In genomic region chr5:42995152-42995751, GRCh38 we compare ENCODE assay signal across 8 cellular contexts. TPM values are rescaled to one million over a fixed set of nuclear protein-coding genes. Genes with fewer than 3 reads are reported as not detected.
DNase-seq lines count a peak whose midpoint lies in the region; ATAC-seq and TF ChIP-seq lines count a peak whose summit lies in the region.

No MANE protein-coding gene starts in this region.

- no peak for ATAC-seq in activated T-cell treated with anti-CD3 and anti-CD28 coated beads, Interleukin-2, amount 50 U/mL, for 72 hours (replicated peaks in 1 of 2)
- no peak for ATAC-seq in GM21723 (IDR thresholded peaks at IDR 0.05; ENCODE audit: unreplicated experiment)
- ATAC-seq in GM21786 (IDR thresholded peaks at IDR 0.05; ENCODE audit: unreplicated experiment), result no peak

- TF ChIP-seq POLR2A in suprapubic skin (IDR thresholded peaks at IDR 0.05), result no peak

- H3K27ac Mint-ChIP-seq in activated CD4-positive, alpha-beta T cell treated with anti-CD3 and anti-CD28 coated beads, Interleukin-2, amount 10 ng/mL, durations not matched to agents 24 days and 14 days, result peak overlapping the region; percentile 100
- H3K27ac Mint-ChIP-seq in activated T-cell treated with anti-CD3 and anti-CD28 coated beads, Interleukin-2, amount 50 U/mL, for 72 hours, result peak overlapping the region; percentile 100
- peak overlapping the region; percentile 100 for H3K27ac Mint-ChIP-seq in immature natural killer cell

- peak overlapping the region; percentile 58 for H3K4me3 ChIP-seq in suprapubic skin

- H3K4me3 Mint-ChIP-seq in activated CD4-positive, alpha-beta T cell treated with anti-CD3 and anti-CD28 coated beads, Interleukin-2, amount 10 ng/mL, durations not matched to agents 24 days and 14 days, result peak overlapping the region; percentile 96
- peak overlapping the region; percentile 91 to 98 for H3K4me3 Mint-ChIP-seq in activated T-cell treated with anti-CD3 and anti-CD28 coated beads, Interleukin-2, amount 50 U/mL, for 72 hours
- H3K4me3 Mint-ChIP-seq in immature natural killer cell, result peak overlapping the region; percentile 87 to 100 (median 99)

- peaks cover 2% of the 10 kb centered on the region for H3K4me1 ChIP-seq in suprapubic skin

- no peaks in the 10 kb centered on the region for H3K9me3 ChIP-seq in suprapubic skin

- peaks cover 7% of the 10 kb centered on the region for H3K27me3 Mint-ChIP-seq in activated CD4-positive, alpha-beta T cell treated with anti-CD3 and anti-CD28 coated beads, Interleukin-2, amount 10 ng/mL, durations not matched to agents 24 days and 14 days
- peaks cover 7% of the 10 kb centered on the region for H3K27me3 Mint-ChIP-seq in activated T-cell treated with anti-CD3 and anti-CD28 coated beads, Interleukin-2, amount 50 U/mL, for 72 hours (ENCODE audit: low read depth)
- H3K27me3 Mint-ChIP-seq in immature natural killer cell (ENCODE audit: low read depth in 3 of 3), result peaks cover 37 to 49% (median 48%) of the 10 kb centered on the region in 3 donors

- WGBS in suprapubic skin, result 15% methylated on average over 21 of the region's 21 CpGs

- peaks cover 35% of the 10 kb centered on the region for H3K4me1 Mint-ChIP-seq in activated CD4-positive, alpha-beta T cell treated with anti-CD3 and anti-CD28 coated beads, Interleukin-2, amount 10 ng/mL, durations not matched to agents 24 days and 14 days
- peaks cover 24% of the 10 kb centered on the region for H3K4me1 Mint-ChIP-seq in activated T-cell treated with anti-CD3 and anti-CD28 coated beads, Interleukin-2, amount 50 U/mL, for 72 hours (ENCODE audit: low read depth)
- peaks cover 39 to 44% of the 10 kb centered on the region in 2 donors for H3K4me1 Mint-ChIP-seq in immature natural killer cell

- no peak for TF ChIP-seq CTCF in suprapubic skin (IDR thresholded peaks at IDR 0.05)

- H3K36me3 Mint-ChIP-seq in activated CD4-positive, alpha-beta T cell treated with anti-CD3 and anti-CD28 coated beads, Interleukin-2, amount 10 ng/mL, durations not matched to agents 24 days and 14 days (ENCODE audit: low read depth), result peaks cover 2% of the 10 kb centered on the region
- H3K36me3 Mint-ChIP-seq in activated T-cell treated with anti-CD3 and anti-CD28 coated beads, Interleukin-2, amount 50 U/mL, for 72 hours (ENCODE audit: insufficient read depth in 2 of 2), result peaks cover 7 to 9% of the 10 kb centered on the region in 2 donors
- no peaks in the 10 kb centered on the region for H3K36me3 Mint-ChIP-seq in immature natural killer cell

- peaks cover 85% of the 10 kb centered on the region for H3K27me3 ChIP-seq in suprapubic skin

- H3K9me3 Mint-ChIP-seq in activated CD4-positive, alpha-beta T cell treated with anti-CD3 and anti-CD28 coated beads, Interleukin-2, amount 10 ng/mL, durations not matched to agents 24 days and 14 days, result no peaks in the 10 kb centered on the region
- no peaks in the 10 kb centered on the region for H3K9me3 Mint-ChIP-seq in activated T-cell treated with anti-CD3 and anti-CD28 coated beads, Interleukin-2, amount 50 U/mL, for 72 hours
- H3K9me3 Mint-ChIP-seq in immature natural killer cell, result no peaks in the 10 kb centered on the region

- intact Hi-C loops in activated CD4-positive, alpha-beta T cell treated with anti-CD3 and anti-CD28 coated beads, Interleukin-2, amount 10 ng/mL, durations not matched to agents 24 days and 14 days (cut with micrococcal nuclease), result loop anchor here (1.0 kb wide), 3 partner anchors 13 to 110 kb away; no protein-coding TSS in a partner anchor

- DNase-seq in activated CD4-positive, alpha-beta T cell treated with anti-CD3 and anti-CD28 coated beads, Interleukin-2, amount 10 ng/mL, durations not matched to agents 24 days and 14 days, result peak; percentile 77
- DNase-seq in activated CD4-positive, alpha-beta T cell treated with anti-CD3 and anti-CD28 coated beads for 1 hour, result no peak
- DNase-seq in activated T-cell treated with anti-CD3 and anti-CD28 coated beads, Interleukin-2, amount 50 U/mL, for 72 hours, result no peak
- peak in 1 of 3 donors; percentile 21 for DNase-seq in immature natural killer cell
- DNase-seq in suprapubic skin (ENCODE audit: low spot score in 2 of 2), result no peak
- DNase-seq in NCI-H446 treated with DMSO at 0.1 percent for 48 hours (lab: John Stamatoyannopoulos, UW), result no peak

- peak overlapping the region; percentile 92 for H3K27ac ChIP-seq in suprapubic skin

- no peaks in the 10 kb centered on the region for H3K36me3 ChIP-seq in suprapubic skin

- no peak for TF ChIP-seq EP300 in suprapubic skin (IDR thresholded peaks at IDR 0.05)

RNA-seq across cellular contexts. Expression of gene ANXA2R, which starts 44.9 kb away (rescaled TPM):
- total RNA-seq in activated CD4-positive, alpha-beta T cell treated with anti-CD3 and anti-CD28 coated beads, Interleukin-2, amount 10 ng/mL, durations not matched to agents 24 days and 14 days, result 1.1 and 1.2 TPM in 2 replicates
- total RNA-seq in activated T-cell treated with anti-CD3 and anti-CD28 coated beads, Interleukin-2, amount 50 U/mL, for 72 hours, result 10 to 100 TPM in 1 of 2 donors, 1 to 10 TPM in 1; 9.9 to 10.0 TPM
- polyA plus RNA-seq in immature natural killer cell, result 10 to 100 TPM; 35.3 to 53.0 (median 44.3) TPM
- 1 to 10 TPM in 1 of 4 donors, under 1 TPM in 2, not detected in 1; 0.39 to 3.1 (median 0.89) TPM for total RNA-seq in suprapubic skin
